ENCODE assay signal across 13 cellular contexts in the genomic region with DNA sequence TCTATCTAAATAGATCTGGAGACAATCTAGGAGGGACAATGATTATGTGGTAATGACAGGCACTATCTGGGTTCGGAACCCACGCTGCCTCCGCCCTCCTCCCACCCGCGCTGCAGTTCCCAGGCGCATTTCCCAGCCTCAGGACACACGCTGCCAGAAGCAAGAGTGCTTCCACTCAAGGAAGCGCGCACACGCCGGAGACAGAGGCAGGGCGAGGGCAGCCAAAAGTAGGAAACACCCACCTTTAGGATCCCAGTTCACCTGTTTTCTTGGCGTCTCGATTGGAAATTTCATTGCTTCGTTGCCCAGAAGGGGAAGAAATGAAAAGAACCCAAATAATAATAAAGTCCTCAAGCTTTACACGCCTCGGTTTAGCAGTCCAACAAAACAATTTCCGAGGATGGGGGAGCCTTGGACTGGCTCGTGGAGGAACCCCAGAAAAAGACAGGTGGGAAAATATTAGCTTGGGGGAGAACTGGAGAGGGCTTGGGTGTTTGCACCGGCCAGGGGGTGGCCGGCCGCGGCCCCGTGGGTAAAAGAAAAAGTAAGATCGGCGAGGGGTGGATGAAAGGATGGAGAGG. TPM values are rescaled to one million over a fixed set of nuclear protein-coding genes. Genes with fewer than 3 reads are reported as not detected.
DNase-seq lines count a peak whose midpoint lies in the region; ATAC-seq, FAIRE-seq and TF ChIP-seq lines count a peak whose summit lies in the region.
"Had no signal": no experiment of that assay in that cellular context is flagged by ENCODE, and none has a peak within 500 bp of the region (broad histone marks: within the 10 kb centered on the region; RNA-seq: fewer than 3 reads in every experiment).

No MANE protein-coding gene starts in this region.

- no peaks in the 10 kb centered on the region for H3K9me3 Mint-ChIP-seq in endothelial cell (ENCODE audit: unreplicated experiment)

- H3K4me1 Mint-ChIP-seq in endothelial cell (ENCODE audit: unreplicated experiment), result peaks cover 8% of the 10 kb centered on the region

- H3K36me3 ChIP-seq in GM12878 (ENCODE audit: control insufficient read depth in 2 of 2, insufficient read depth in 2 of 2, low read length in 1 of 2) (no peaks in the 10 kb centered on the region), lower lobe of right lung (no peaks in the 10 kb centered on the region), MM.1S (replicated peaks; ENCODE audit: insufficient read depth, low read length) (no peaks in the 10 kb centered on the region)

- DNase-seq in Ammon's horn (ENCODE audit: low spot score) (peak; percentile 61), GM10266 (ENCODE audit: extremely low spot score) (peak; percentile 22), GM12878 (ENCODE audit: low read depth, low spot score) (no peak), lower lobe of right lung (no peak), MM.1S (no peak), SHP77 treated with DMSO at 0.1 percent for 48 hours (lab: John Stamatoyannopoulos, UW) (no peak), NCI-H1048 (lab: John Stamatoyannopoulos, UW) (no peak), endothelial cell (ENCODE audit: low spot score) (no peak)
- DNase-seq: GDM1 had no signal

- ATAC-seq in GM12878 (no peak), lower lobe of right lung (no peak)

- RAD21 ChIA-PET in GM12878 (lab: Charles Lee; ENCODE audit: unreplicated experiment), result no interaction called here

- no peaks in the 10 kb centered on the region for H3K9me2 ChIP-seq in MM.1S (replicated peaks; ENCODE audit: insufficient read depth, low read length)

- H3K4me1 ChIP-seq in GM12878 (ENCODE audit: control insufficient read depth, insufficient read depth, low read length) (peaks cover 5% of the 10 kb centered on the region), lower lobe of right lung (peaks cover 4% of the 10 kb centered on the region), MM.1S (ENCODE audit: low read length) (no peaks in the 10 kb centered on the region)

- H3K9me3 ChIP-seq in GM12878 (replicated peaks; ENCODE audit: control insufficient read depth, insufficient read depth, low read length) (no peaks in the 10 kb centered on the region; the same call in 2 of the 3 replicates), lower lobe of right lung (no peaks in the 10 kb centered on the region), MM.1S (replicated peaks; ENCODE audit: insufficient read depth, low read length) (no peaks in the 10 kb centered on the region)

- H3K4me3 Mint-ChIP-seq in endothelial cell (ENCODE audit: unreplicated experiment), result no peak overlapping the region
- H3K4me3 Mint-ChIP-seq: activated naive CD8-positive, alpha-beta T cell had no signal

- H3K4me3 ChIP-seq in GM12878 (peak overlapping the region; percentile 53; the same call in 1 of the 2 replicates), lower lobe of right lung (peak overlapping the region; percentile 14), MM.1S (ENCODE audit: low read length) (no peak overlapping the region)

- peaks cover 8% of the 10 kb centered on the region for H3K36me3 Mint-ChIP-seq in endothelial cell (ENCODE audit: low read depth, unreplicated experiment)
- H3K36me3 Mint-ChIP-seq: activated naive CD8-positive, alpha-beta T cell had no signal

- H4K20me1 ChIP-seq in GM12878 (ENCODE audit: control insufficient read depth, insufficient read depth), result no peaks in the 10 kb centered on the region; the same call in 1 of the 2 replicates
- H4K20me1 ChIP-seq in MM.1S (ENCODE audit: insufficient read depth, low read length), result no peaks in the 10 kb centered on the region

- intact Hi-C loops in GM12878 (cut with micrococcal nuclease; ENCODE audit: unreplicated experiment) (no loop called here), lower lobe of right lung (cut with DNase I) (no loop called here)

- WGBS in GM12878 (ENCODE audit: insufficient coverage, insufficient replicate concordance, low lambda C conversion rate, missing lambda C conversion rate), result 20% methylated on average over 26 of the region's 26 CpGs

- no TSS peak for BruUV-seq in GM12878 (replicated peaks; lab: Mats Ljungman, UMichigan)

- H2AFZ ChIP-seq in GM12878 (ENCODE audit: control insufficient read depth, low read depth, low read length) (no peak overlapping the region), MM.1S (ENCODE audit: low read length) (no peak overlapping the region)

- no peak for TF ChIP-seq POLR2A in GM12878 (IDR thresholded peaks at IDR 0.05; ENCODE audit: low read depth, low read length)

- H3K9ac ChIP-seq in GM12878 (ENCODE audit: control insufficient read depth, insufficient read depth, low read length), result no peak overlapping the region
- H3K9ac ChIP-seq in MM.1S (ENCODE audit: low read length), result no peak overlapping the region

- CTCF ChIA-PET in GM12878 (lab: Yijun Ruan, JAX), result no interaction called here

- H3K27me3 ChIP-seq in GM12878 (replicated peaks in 1 of 2; ENCODE audit: control insufficient read depth in 2 of 2, insufficient read depth in 2 of 2, low read length in 1 of 2), result peaks cover 4 to 43% of the 10 kb centered on the region in 2 experiments
- H3K27me3 ChIP-seq in lower lobe of right lung (ENCODE audit: low read depth), result peaks cover 76% of the 10 kb centered on the region
- no peaks in the 10 kb centered on the region for H3K27me3 ChIP-seq in MM.1S (replicated peaks; ENCODE audit: insufficient read depth, low read length)

- FAIRE-seq in GM12878 (lab: Jason Lieb, UNC), result no peak
- FAIRE-seq: small intestine, TTC549 had no signal

- H3K27ac ChIP-seq in GM12878 (ENCODE audit: control insufficient read depth, insufficient read depth) (no peak overlapping the region), lower lobe of right lung (no peak overlapping the region), MM.1S (ENCODE audit: low read length) (no peak overlapping the region)

- no peak for TF ChIP-seq RAD21 in GM12878 (IDR thresholded peaks at IDR 0.05; ENCODE audit: insufficient read depth, low read depth, low read length)

- TF ChIP-seq CTCF in GM10266 (IDR thresholded peaks at IDR 0.05; ENCODE audit: control insufficient read depth, insufficient read depth, low read depth, missing control alignments) (no peak), GM12878 (IDR thresholded peaks at IDR 0.05 in 2 of 3, conservative IDR thresholded peaks at IDR 0.05 in 1 of 3; ENCODE audit: control insufficient read depth in 2 of 3, extremely low read depth in 1 of 3, insufficient read depth in 1 of 3, low read depth in 3 of 3, low read length in 3 of 3) (no peak), lower lobe of right lung (IDR thresholded peaks at IDR 0.05) (no peak), MM.1S (IDR thresholded peaks at IDR 0.05; ENCODE audit: low read length) (no peak), endothelial cell (IDR thresholded peaks at IDR 0.05; ENCODE audit: unreplicated experiment) (no peak)

- SMC1A ChIA-PET in GM12878 (lab: Charles Lee; ENCODE audit: uncharacterized antibody, unreplicated experiment), result no interaction called here

- H3K4me2 ChIP-seq in GM12878 (ENCODE audit: control insufficient read depth, insufficient read depth) (peak overlapping the region; percentile 85; the same call in 1 of the 2 replicates), MM.1S (ENCODE audit: low read depth, low read length) (no peak overlapping the region)

- no peak overlapping the region for H3K27ac Mint-ChIP-seq in endothelial cell (ENCODE audit: unreplicated experiment)
- H3K27ac Mint-ChIP-seq: activated naive CD8-positive, alpha-beta T cell had no signal

- in situ Hi-C loops in GM12878 (cut with MboI), result no loop called here

- no peak for TF ChIP-seq EP300 in GM12878 (IDR thresholded peaks at IDR 0.05; ENCODE audit: borderline replicate concordance in 1 of 2, control insufficient read depth in 1 of 2, low read depth in 2 of 2, low read length in 2 of 2)

- H3K79me2 ChIP-seq in GM12878 (ENCODE audit: control insufficient read depth, insufficient read depth, low read length) (no peaks in the 10 kb centered on the region), MM.1S (ENCODE audit: low read length) (no peaks in the 10 kb centered on the region)

- H3F3A ChIP-seq in MM.1S (ENCODE audit: insufficient read depth, low read length), result no peaks in the 10 kb centered on the region

- peaks cover 20% of the 10 kb centered on the region for H3K27me3 Mint-ChIP-seq in endothelial cell (ENCODE audit: unreplicated experiment)

- POLR2A ChIA-PET in GM12878 (lab: Charles Lee), result no interaction called here

TF ChIP-seq in GM12878, 131 proteins besides CTCF, POLR2A, EP300 and RAD21:
- TF ChIP-seq HCFC1 (IDR thresholded peaks at IDR 0.05; ENCODE audit: low read length) (no peak), ZNF384 (IDR thresholded peaks at IDR 0.05; ENCODE audit: borderline replicate concordance, low read depth, low read length) (no peak), STAT1 (conservative IDR thresholded peaks at IDR 0.05) (no peak), SUZ12 (IDR thresholded peaks at IDR 0.05; ENCODE audit: unreplicated experiment) (no peak), TCF7 (IDR thresholded peaks at IDR 0.05; ENCODE audit: borderline replicate concordance) (no peak), BHLHE40 (IDR thresholded peaks at IDR 0.05; ENCODE audit: borderline replicate concordance in 1 of 2, low read depth in 2 of 2, low read length in 1 of 2) (no peak)

RNA-seq across cellular contexts. Expression of a gene that starts 0.5 kb away (rescaled TPM):
- not detected in 2 replicates for total RNA-seq in GM12878 (2013; cell fraction: nucleolus; rRNA removed)
- total RNA-seq in GM12878 (2014; rRNA removed) (0.06 TPM in 1 of 2 replicates, not detected in the other), GM12878 (2014; rRNA removed; fragmentation: Illumina TruSeq; extraction: Trizol) (not detected in 2 replicates), GM12878 (2021) (0.13 TPM in 1 of 2 replicates, not detected in the other), lower lobe of right lung (not detected), endothelial cell (ENCODE audit: unreplicated experiment) (2.3 TPM)
- not detected for polyA plus RNA-seq in GM12878 (2011; ENCODE audit: low read depth)
- polyA plus RNA-seq in GM12878 (2011; rRNA removed) (not detected in 2 replicates), GM12878 (2014; fragmentation: Illumina TruSeq; extraction: Trizol) (0.01 TPM in 1 of 2 replicates, not detected in the other), GM12878 (2014; fragmentation: Nextera tagmentation; extraction: Ambion mirVana) (under 1 TPM in 1 of 2 experiments, not detected in 1; 0.02 TPM), GM12878 (2014; rRNA removed) (0.01 TPM in 1 of 2 replicates, not detected in the other), GM12878 (2016; fragmentation: Nextera tagmentation; extraction: Ambion mirVana) (not detected)
- 0.03 TPM in 1 of 2 replicates, not detected in the other for polyA plus RNA-seq in GM12878 (2011; cell fraction: cytosol; rRNA removed)
- not detected in 2 replicates for polyA plus RNA-seq in GM12878 (2011; cell fraction: nucleus; rRNA removed)
- not detected in 2 replicates for polyA plus RNA-seq in GM12878 (2012)
- polyA minus RNA-seq in GM12878 (2011; rRNA and poly(A)+ RNA removed), result 0.10 TPM in 1 of 2 replicates, not detected in the other
- not detected in 2 replicates for polyA minus RNA-seq in GM12878 (2011; cell fraction: cytosol; rRNA and poly(A)+ RNA removed)
- not detected in 2 replicates for polyA minus RNA-seq in GM12878 (2011; cell fraction: nucleus; rRNA and poly(A)+ RNA removed)
- total RNA-seq: subcutaneous adipose tissue had no signal

Comparison
In these comparisons a context has a peak if more than half of its experiments do, and no peak if none do; other contexts are left out.
1. DNase-seq: peak in Ammon's horn (single experiment) and GM10266 (single experiment); none in GM12878 (single experiment), lower lobe of right lung (single experiment), MM.1S (single experiment), SHP77 treated with DMSO at 0.1 percent for 48 hours (single experiment), NCI-H1048 (single experiment) and endothelial cell (single experiment).